ENCODE assay signal across 11 cellular contexts in the genomic region with DNA sequence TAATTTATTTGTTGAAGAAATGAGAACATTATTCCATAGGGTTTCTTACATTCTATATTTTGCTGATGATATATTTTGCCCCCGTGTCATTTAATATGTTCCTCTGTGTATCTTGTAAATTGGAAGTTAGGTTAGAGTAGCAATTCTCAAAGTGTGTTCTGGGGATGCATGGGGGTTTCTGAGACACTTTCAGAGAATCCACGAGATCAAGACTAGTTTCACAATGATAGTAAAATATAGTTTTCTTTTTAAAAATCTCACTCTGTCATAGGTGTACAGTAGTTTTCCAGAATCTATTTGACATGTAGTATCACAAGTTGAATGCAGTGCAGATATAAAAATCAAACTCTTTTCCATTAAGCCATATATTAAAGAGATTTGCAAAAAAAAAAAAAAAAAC.
"Had no signal": no experiment of that assay in that cellular context is flagged by ENCODE, and none has a peak within 500 bp of the region (broad histone marks: within the 10 kb centered on the region; RNA-seq: fewer than 3 reads in every experiment).

No MANE protein-coding gene starts in this region.

- H3K9me3 Mint-ChIP-seq: IgD-negative memory B cell had no signal

- H3K4me3 ChIP-seq: GM23248, HAP-1 had no signal

- H3K4me3 Mint-ChIP-seq: HFFc6, IgD-negative memory B cell had no signal

- H3K27ac ChIP-seq: GM23248, HL-60, KMS-11 had no signal

- H3K9me3 ChIP-seq: HAP-1 had no signal

- H3K36me3 ChIP-seq: HAP-1 had no signal

- H3K36me3 Mint-ChIP-seq: IgD-negative memory B cell had no signal

- H3K4me1 Mint-ChIP-seq: IgD-negative memory B cell had no signal

- H3K4me1 ChIP-seq: HAP-1 had no signal

- ATAC-seq: HCT116, HepG2 had no signal

- DNase-seq: GM23248, GOT3, H7, HFFc6, KBM-7 had no signal

- H3K27ac Mint-ChIP-seq: HFFc6, IgD-negative memory B cell had no signal
